In genomic region chr6:142903806-142904205, GRCh38 we compare ENCODE assay signal across 13 cellular contexts. TPM values are rescaled to one million over a fixed set of nuclear protein-coding genes. Genes with fewer than 3 reads are reported as not detected.
A peak's percentile ranks its signal among the peaks of the same experiment; 100 is the strongest.
DNase-seq lines count a peak whose midpoint lies in the region; ATAC-seq and TF ChIP-seq lines count a peak whose summit lies in the region.
"Had no signal": no experiment of that assay in that cellular context is flagged by ENCODE, and none has a peak within 500 bp of the region (broad histone marks: within the 10 kb centered on the region; RNA-seq: fewer than 3 reads in every experiment).

No MANE protein-coding gene starts in this region.

- H3K9ac ChIP-seq in Loucy (ENCODE audit: low read depth, low read length, poor library complexity, severe bottlenecking) (no peak overlapping the region), trophoblast cell (ENCODE audit: low read length) (no peak overlapping the region)

- H3K4me3 Mint-ChIP-seq in naive thymus-derived CD4-positive, alpha-beta T cell = peak overlapping the region in 7 of 10 donors; percentile 58 to 88 (median 79)
- H3K4me3 Mint-ChIP-seq: activated B cell treated with CpG ODN at 0.5 μM for 24 hours had no signal

- intact Hi-C loops in naive thymus-derived CD4-positive, alpha-beta T cell (cut with micrococcal nuclease) = loop anchor here in 1 of 2 donors (1.0 kb wide), 1 partner anchor 9 kb away; no protein-coding TSS in a partner anchor
- intact Hi-C loops in heart right ventricle (cut with DNase I) = no loop called here

- H2BK12ac ChIP-seq in trophoblast cell (ENCODE audit: low read length) = no peak overlapping the region

- TF ChIP-seq CTCF in Loucy (conservative IDR thresholded peaks at IDR 0.05; ENCODE audit: low read length) = no peak
- no peak for TF ChIP-seq CTCF in astrocyte of the spinal cord (IDR thresholded peaks at IDR 0.05; ENCODE audit: low read depth, low read length)
- no peak for TF ChIP-seq CTCF in heart right ventricle (IDR thresholded peaks at IDR 0.05)

- CTCF ChIA-PET in naive thymus-derived CD4-positive, alpha-beta T cell (lab: Charles Lee) = interaction anchor here (0.7 to 1.4 kb wide), 2 partner anchors 10 to 18 kb away, joined by 3 to 4 read pairs; no protein-coding TSS in a partner anchor

- no peaks in the 10 kb centered on the region for H3K27me3 Mint-ChIP-seq in naive thymus-derived CD4-positive, alpha-beta T cell
- H3K27me3 Mint-ChIP-seq: activated B cell treated with CpG ODN at 0.5 μM for 24 hours had no signal

- no peak overlapping the region for H3K4me3 ChIP-seq in Loucy (ENCODE audit: low read length, poor library complexity, severe bottlenecking)
- no peak overlapping the region for H3K4me3 ChIP-seq in astrocyte of the spinal cord (ENCODE audit: low read depth, low read length)
- H3K4me3 ChIP-seq in naive thymus-derived CD4-positive, alpha-beta T cell (ENCODE audit: low read length) = peak overlapping the region; percentile 0
- H3K4me3 ChIP-seq in heart right ventricle = no peak overlapping the region
- H3K4me3 ChIP-seq in trophoblast cell (ENCODE audit: low read depth, low read length) = no peak overlapping the region

- H3K4me2 ChIP-seq in Loucy (ENCODE audit: low read depth, low read length, poor library complexity, severe bottlenecking) (peak overlapping the region; percentile 76), trophoblast cell (ENCODE audit: low read length) (no peak overlapping the region)

- H3K18ac ChIP-seq in trophoblast cell (ENCODE audit: low read length) = no peak overlapping the region

- H3F3A ChIP-seq in Loucy (ENCODE audit: low read depth) = no peaks in the 10 kb centered on the region

- 71 to 81% methylated on average over 1 of the region's 1 CpG for WGBS in heart right ventricle, 2 donors
- WGBS in trophoblast cell (ENCODE audit: extremely low coverage, insufficient coverage, insufficient read length) = no CpG with 5 or more reads among the region's 1 CpG

- H3K4ac ChIP-seq in trophoblast cell (ENCODE audit: low read depth, low read length) = no peak overlapping the region

- in situ Hi-C loops in astrocyte of the spinal cord (cut with HindIII; ENCODE audit: low sequenced_read_pairs) = no loop called here

- peaks cover 0 to 6% (median 0%) of the 10 kb centered on the region in 11 donors for H3K9me3 Mint-ChIP-seq in naive thymus-derived CD4-positive, alpha-beta T cell
- H3K9me3 Mint-ChIP-seq: activated B cell treated with CpG ODN at 0.5 μM for 24 hours had no signal

- no peak overlapping the region for H4K12ac ChIP-seq in trophoblast cell (ENCODE audit: low read depth, low read length)

- peak overlapping the region; percentile 88 for H3K27ac ChIP-seq in naive thymus-derived CD4-positive, alpha-beta T cell (ENCODE audit: low read depth, low read length)
- H3K27ac ChIP-seq in heart right ventricle (peak overlapping the region in 1 of 10 donors; percentile 82), trophoblast cell (ENCODE audit: low read depth, low read length) (no peak overlapping the region)

- no peak overlapping the region for H3K23ac ChIP-seq in trophoblast cell (ENCODE audit: low read length)

- DNase-seq in Daoy (ENCODE audit: low read depth) (peak; percentile 46), astrocyte of the spinal cord (ENCODE audit: low read depth, low spot score) (peak; percentile 44), heart right ventricle (no peak), DMS114 treated with DMSO at 0.1 percent for 48 hours (lab: John Stamatoyannopoulos, UW; ENCODE audit: unreplicated experiment) (no peak), trophoblast cell (no peak)
- peak in 7 of 9 donors; percentile 33 to 62 (median 46) for DNase-seq in naive thymus-derived CD4-positive, alpha-beta T cell
- DNase-seq: activated B cell treated with CpG ODN at 0.5 μM for 24 hours; NCI-H2029 treated with DMSO at 0.1 percent for 48 hours; nucleus accumbens; stimulated activated CD4-positive, alpha-beta T cell treated with anti-CD3 and anti-CD28 coated beads, Interleukin-2, amount 100 ng/mL, for 48 hours had no signal

- H4K8ac ChIP-seq in trophoblast cell (ENCODE audit: low read depth, low read length) = no peak overlapping the region

- H3K27me3 ChIP-seq in Loucy (ENCODE audit: insufficient read depth, low read length, poor library complexity, severe bottlenecking) = no peaks in the 10 kb centered on the region
- no peaks in the 10 kb centered on the region for H3K27me3 ChIP-seq in naive thymus-derived CD4-positive, alpha-beta T cell (ENCODE audit: control insufficient read depth in 2 of 2, insufficient read depth in 2 of 2, low read length in 2 of 2)
- H3K27me3 ChIP-seq in heart right ventricle = no peaks in the 10 kb centered on the region
- H3K27me3 ChIP-seq in trophoblast cell (ENCODE audit: insufficient read depth, low read length) = no peaks in the 10 kb centered on the region

- H3K9me3 ChIP-seq in Loucy (ENCODE audit: insufficient read depth, low read depth, low read length) (no peaks in the 10 kb centered on the region), heart right ventricle (no peaks in the 10 kb centered on the region), trophoblast cell (ENCODE audit: insufficient read depth, low read depth, low read length) (no peaks in the 10 kb centered on the region)
- no peaks in the 10 kb centered on the region for H3K9me3 ChIP-seq in naive thymus-derived CD4-positive, alpha-beta T cell (ENCODE audit: control insufficient read depth in 2 of 3, low read length in 3 of 3)

- H3K36me3 ChIP-seq in Loucy (ENCODE audit: insufficient read depth, low read length) (peaks cover 8% of the 10 kb centered on the region; the same call in 1 of the 2 replicates), heart right ventricle (no peaks in the 10 kb centered on the region), trophoblast cell (ENCODE audit: control insufficient read depth in 1 of 2, insufficient read depth in 2 of 2, low read length in 2 of 2) (no peaks in the 10 kb centered on the region)
- no peaks in the 10 kb centered on the region for H3K36me3 ChIP-seq in naive thymus-derived CD4-positive, alpha-beta T cell (ENCODE audit: control insufficient read depth in 2 of 3, insufficient read depth in 3 of 3, low read length in 3 of 3)

- no peaks in the 10 kb centered on the region for H3K79me1 ChIP-seq in trophoblast cell (ENCODE audit: low read length)

- no peak for ATAC-seq in naive thymus-derived CD4-positive, alpha-beta T cell
- ATAC-seq in esophagus mucosa (no peak), heart right ventricle (no peak)
- ATAC-seq: Panc1 had no signal

- no peak overlapping the region for H2BK120ac ChIP-seq in trophoblast cell (ENCODE audit: insufficient read depth, low read length, poor library complexity)

- peak overlapping the region in 1 of 9 donors; percentile 95 for H3K27ac Mint-ChIP-seq in naive thymus-derived CD4-positive, alpha-beta T cell
- H3K27ac Mint-ChIP-seq: activated B cell treated with CpG ODN at 0.5 μM for 24 hours had no signal

- no peaks in the 10 kb centered on the region for H3K9me2 ChIP-seq in Loucy (replicated peaks; ENCODE audit: low read depth, low read length)

- H3K79me2 ChIP-seq in Loucy (ENCODE audit: insufficient read depth, low read length) (peaks cover 95% of the 10 kb centered on the region), trophoblast cell (ENCODE audit: control insufficient read depth, insufficient read depth, low read length, poor library complexity) (no peaks in the 10 kb centered on the region)

- H2AFZ ChIP-seq in Loucy (ENCODE audit: low read length) = no peak overlapping the region
- H2AFZ ChIP-seq in trophoblast cell (ENCODE audit: insufficient read depth, low read length, poor library complexity) = no peak overlapping the region

- H3K14ac ChIP-seq in trophoblast cell (ENCODE audit: low read length) = no peak overlapping the region

- peaks cover 23 to 74% (median 50%) of the 10 kb centered on the region in 7 donors for H3K4me1 Mint-ChIP-seq in naive thymus-derived CD4-positive, alpha-beta T cell

- H4K91ac ChIP-seq in trophoblast cell (ENCODE audit: low read depth, low read length) = no peak overlapping the region

- H2AK5ac ChIP-seq in trophoblast cell (ENCODE audit: low read length) = no peak overlapping the region

- POLR2A ChIA-PET in naive thymus-derived CD4-positive, alpha-beta T cell (lab: Charles Lee) = interaction anchor here (0.6 to 8.4 kb wide), 14 partner anchors 11 to 123 kb away, joined by 3 to 109 read pairs (median 7); partner anchors contain the start of gene HIVEP2

- H4K20me1 ChIP-seq in Loucy (ENCODE audit: insufficient read depth, low read length, poor library complexity, severe bottlenecking) = peaks cover 7% of the 10 kb centered on the region

- H3K36me3 Mint-ChIP-seq in naive thymus-derived CD4-positive, alpha-beta T cell = peaks cover 0 to 18% (median 0%) of the 10 kb centered on the region in 5 donors

- no peak overlapping the region for H2BK5ac ChIP-seq in trophoblast cell (ENCODE audit: low read depth, low read length, poor library complexity)

- H3K4me1 ChIP-seq in Loucy (ENCODE audit: insufficient read depth, low read length, poor library complexity, severe bottlenecking) = peaks cover 67% of the 10 kb centered on the region
- peaks cover 56 to 74% of the 10 kb centered on the region in 2 donors for H3K4me1 ChIP-seq in naive thymus-derived CD4-positive, alpha-beta T cell (ENCODE audit: control insufficient read depth in 2 of 2, insufficient read depth in 2 of 2, low read length in 2 of 2)
- peaks cover 0 to 55% (median 34%) of the 10 kb centered on the region in 9 donors for H3K4me1 ChIP-seq in heart right ventricle
- H3K4me1 ChIP-seq in trophoblast cell (ENCODE audit: control insufficient read depth in 1 of 2, insufficient read depth in 2 of 2, low read length in 2 of 2) = no peaks in the 10 kb centered on the region

RNA-seq across cellular contexts. Expression of gene HIVEP2, which starts 41.2 kb away (rescaled TPM):
- total RNA-seq in Daoy (2014; rRNA removed; shearing (Covaris generic)) = 7.2 and 8.2 TPM in 2 replicates
- 10 to 100 TPM; 26.8 to 92.1 (median 58.9) TPM for total RNA-seq in naive thymus-derived CD4-positive, alpha-beta T cell
- polyA plus RNA-seq in naive thymus-derived CD4-positive, alpha-beta T cell = 10 to 100 TPM; 12.2 to 29.0 TPM
- total RNA-seq in esophagus mucosa = 12.2 TPM
- total RNA-seq in heart right ventricle = 10 to 100 TPM; 10.3 to 31.6 (median 21.7) TPM
- polyA plus RNA-seq in heart right ventricle = 1 to 10 TPM; 2.1 to 2.9 TPM
- polyA plus RNA-seq in trophoblast cell (2013) = 4.3 and 4.6 TPM in 2 replicates

Comparison
In these comparisons a context has a peak if more than half of its experiments do, and no peak if none do; other contexts are left out.
1. DNase-seq: peak in Daoy (single experiment), astrocyte of the spinal cord (single experiment) and naive thymus-derived CD4-positive, alpha-beta T cell (7 of 9); none in heart right ventricle (0 of 2), DMS114 treated with DMSO at 0.1 percent for 48 hours (single experiment) and trophoblast cell (0 of 2).